ENCODE assay signal across 1 cellular context in genomic region chr1:16125483-16125882, GRCh38.
TF ChIP-seq lines count a peak whose summit lies in the region.

No MANE protein-coding gene starts in this region.

TF ChIP-seq in HEK293, 187 proteins besides CTCF, POLR2A, EP300 and RAD21 (continued from another document):
- TF ChIP-seq ZNF26 (tag by site-specific recombination; IDR thresholded peaks at IDR 0.05) (no peak), ZBTB8A (tag by site-specific recombination; IDR thresholded peaks at IDR 0.05) (0 out of 2 replicates have a peak, but pooled peaks have one; percentile 4), ZNF768 (tag by site-specific recombination; IDR thresholded peaks at IDR 0.05) (peak; percentile 96), ZNF23 (tag by site-specific recombination; IDR thresholded peaks at IDR 0.05; ENCODE audit: borderline replicate concordance) (no peak), ZNF792 (tag by site-specific recombination; IDR thresholded peaks at IDR 0.05) (no peak), ATF2 (tag by site-specific recombination; IDR thresholded peaks at IDR 0.05; ENCODE audit: low read depth) (no peak), ZNF354C (tag by site-specific recombination; IDR thresholded peaks at IDR 0.05; ENCODE audit: borderline replicate concordance, low read depth) (no peak), PBX3 (CRISPR knock-in tag; IDR thresholded peaks at IDR 0.05) (no peak), ZNF10 (tag by site-specific recombination; IDR thresholded peaks at IDR 0.05) (no peak)
